In the genomic region with DNA sequence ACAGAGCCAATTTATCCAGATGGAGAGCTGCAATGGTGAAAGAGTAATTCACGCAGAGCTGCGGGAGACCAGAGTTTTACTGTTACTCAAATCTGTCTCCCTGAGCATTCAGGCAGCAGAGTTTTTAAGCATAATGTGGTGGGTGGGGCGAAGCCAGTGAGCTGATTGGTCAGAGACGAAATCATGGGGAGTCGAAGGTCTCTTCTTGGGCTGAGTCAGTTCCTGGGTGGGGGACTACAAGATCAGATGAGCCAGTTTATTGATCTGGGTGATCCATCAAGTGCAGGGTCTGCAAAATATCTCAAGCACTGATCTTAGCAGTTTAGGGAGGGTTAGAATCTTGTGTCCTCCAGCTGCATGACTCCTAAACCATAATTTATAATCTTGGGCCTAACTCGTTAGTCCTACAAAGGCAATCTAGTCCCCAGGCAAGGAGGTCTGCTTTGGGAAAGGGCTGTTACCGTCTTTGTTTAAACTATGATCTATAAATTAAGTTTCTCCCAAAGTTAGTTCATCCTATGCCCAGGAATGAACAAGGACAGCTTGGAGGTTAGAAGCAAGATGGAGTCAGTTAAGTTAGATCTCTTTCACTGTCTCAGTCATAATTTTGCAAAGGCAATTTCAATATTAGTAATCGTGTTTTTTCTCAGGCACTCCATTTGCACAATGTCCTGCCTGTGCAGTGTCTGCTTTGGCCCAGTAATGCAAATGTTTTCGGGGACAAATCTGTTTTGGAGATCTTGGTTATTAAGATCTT, we compare ENCODE assay signal across 13 cellular contexts. TPM values are rescaled to one million over a fixed set of nuclear protein-coding genes. Genes with fewer than 3 reads are reported as not detected.
DNase-seq lines count a peak whose midpoint lies in the region; ATAC-seq and TF ChIP-seq lines count a peak whose summit lies in the region.
"Had no signal": no experiment of that assay in that cellular context is flagged by ENCODE, and none has a peak within 500 bp of the region (broad histone marks: within the 10 kb centered on the region; RNA-seq: fewer than 3 reads in every experiment).

No MANE protein-coding gene starts in this region.

- no peak for ATAC-seq in CD4-positive, CD25-positive, alpha-beta regulatory T cell (ENCODE audit: low read depth in 2 of 2)

- no peaks in the 10 kb centered on the region for H4K20me1 ChIP-seq in PC-9 (ENCODE audit: insufficient read depth)

- H4K8ac ChIP-seq in mesendoderm (ENCODE audit: low read depth, low read length): no peak overlapping the region

- no peak overlapping the region for H2BK15ac ChIP-seq in mesendoderm (replicated peaks; ENCODE audit: low read depth)

- no peaks in the 10 kb centered on the region for H3K27me3 ChIP-seq in CD4-positive, CD25-positive, alpha-beta regulatory T cell (ENCODE audit: control insufficient read depth, insufficient read depth, low read length)
- no peaks in the 10 kb centered on the region for H3K27me3 ChIP-seq in H7 (ENCODE audit: control insufficient read depth, insufficient read depth, low read length)
- H3K27me3 ChIP-seq in mesendoderm (ENCODE audit: insufficient read depth, low read length, poor library complexity): no peaks in the 10 kb centered on the region
- no peaks in the 10 kb centered on the region for H3K27me3 ChIP-seq in PC-9 (ENCODE audit: insufficient read depth, low read depth)
- H3K27me3 ChIP-seq: BE2C had no signal

- TF ChIP-seq CTCF in astrocyte of the spinal cord (IDR thresholded peaks at IDR 0.05; ENCODE audit: low read depth, low read length) (no peak), PC-9 (conservative IDR thresholded peaks at IDR 0.05) (no peak)

- no peaks in the 10 kb centered on the region for H3K9me2 ChIP-seq in PC-9 (ENCODE audit: insufficient read depth)

- H3K4me3 Mint-ChIP-seq in CD4-positive, CD25-positive, alpha-beta regulatory T cell: no peak overlapping the region
- H3K4me3 Mint-ChIP-seq: activated naive CD8-positive, alpha-beta T cell treated with anti-CD3 and anti-CD28 coated beads, Interleukin-2, amount 10 ng/mL, durations not matched to agents 7 days and 5 days had no signal

- H3K4me1 ChIP-seq in CD4-positive, CD25-positive, alpha-beta regulatory T cell (ENCODE audit: control insufficient read depth, insufficient read depth, low read length, poor library complexity, severe bottlenecking): no peaks in the 10 kb centered on the region
- no peaks in the 10 kb centered on the region for H3K4me1 ChIP-seq in mesendoderm (ENCODE audit: control insufficient read depth, low read depth, low read length)
- no peaks in the 10 kb centered on the region for H3K4me1 ChIP-seq in PC-9 (replicated peaks; ENCODE audit: insufficient read depth)
- H3K4me1 ChIP-seq: BE2C, prostate gland had no signal

- H3K79me1 ChIP-seq in mesendoderm (ENCODE audit: low read length): no peaks in the 10 kb centered on the region

- H3K36me3 ChIP-seq in CD4-positive, CD25-positive, alpha-beta regulatory T cell (ENCODE audit: control insufficient read depth, insufficient read depth, low read length): no peaks in the 10 kb centered on the region
- H3K36me3 ChIP-seq in H7 (replicated peaks; ENCODE audit: control insufficient read depth, insufficient read depth, low read length) (no peaks in the 10 kb centered on the region), mesendoderm (ENCODE audit: control insufficient read depth, insufficient read depth, low read length) (no peaks in the 10 kb centered on the region), PC-9 (ENCODE audit: low read depth) (no peaks in the 10 kb centered on the region)
- H3K36me3 ChIP-seq: BE2C, prostate gland had no signal

- no peaks in the 10 kb centered on the region for H3K9me3 ChIP-seq in CD4-positive, CD25-positive, alpha-beta regulatory T cell (ENCODE audit: control insufficient read depth in 2 of 2, low read length in 2 of 2)
- no peaks in the 10 kb centered on the region for H3K9me3 ChIP-seq in PC-9 (ENCODE audit: insufficient read depth, low read depth)
- H3K9me3 ChIP-seq: BE2C, prostate gland had no signal

- no peaks in the 10 kb centered on the region for H3F3A ChIP-seq in PC-9 (ENCODE audit: insufficient read depth, low read depth)

- no peak overlapping the region for H3K4me3 ChIP-seq in CD4-positive, CD25-positive, alpha-beta regulatory T cell (ENCODE audit: low read depth, low read length)
- H3K4me3 ChIP-seq in H7 (ENCODE audit: insufficient read depth, low read depth, low read length) (no peak overlapping the region), astrocyte of the spinal cord (ENCODE audit: low read depth, low read length) (no peak overlapping the region), mesendoderm (ENCODE audit: low read length) (no peak overlapping the region), PC-9 (no peak overlapping the region)
- H3K4me3 ChIP-seq: prostate gland had no signal

- in situ Hi-C loops in astrocyte of the spinal cord (cut with HindIII; ENCODE audit: low sequenced_read_pairs): no loop called here

- H3K23ac ChIP-seq in mesendoderm (ENCODE audit: low read length): no peak overlapping the region

- WGBS in mesendoderm (ENCODE audit: extremely low coverage, insufficient coverage, low lambda C conversion rate): no CpG with 5 or more reads among the region's 9 CpGs

- H3K4ac ChIP-seq in mesendoderm (ENCODE audit: low read depth, low read length): no peak overlapping the region

- POLR2A ChIA-PET in PC-9 (lab: Charles Lee; ENCODE audit: unreplicated experiment): no interaction called here

- H3K4me1 Mint-ChIP-seq in CD4-positive, CD25-positive, alpha-beta regulatory T cell: peaks cover 5 to 25% (median 21%) of the 10 kb centered on the region in 4 donors

- peak in 1 of 3 donors; percentile 47 for DNase-seq in CD4-positive, CD25-positive, alpha-beta regulatory T cell
- DNase-seq in H7: peak; percentile 44
- peak; percentile 14 for DNase-seq in astrocyte of the spinal cord (ENCODE audit: low read depth, low spot score)
- DNase-seq in mesendoderm: peak; percentile 7
- no peak for DNase-seq in activated naive CD4-positive, alpha-beta T cell treated with Interleukin-2 at 50 U/mL for 16 hours
- DNase-seq in PC-9: no peak
- DNase-seq in amniotic stem cell (lab: John Stamatoyannopoulos, UW): no peak
- DNase-seq: activated naive CD8-positive, alpha-beta T cell treated with anti-CD3 and anti-CD28 coated beads, Interleukin-2, amount 10 ng/mL, durations not matched to agents 7 days and 5 days; BE2C; NCI-H1436; NCI-H2227 treated with DMSO at 0.1 percent for 48 hours; NK-92 treated with Interleukin-12 subunit alpha and Interleukin-12 subunit beta, amount 100 ng/mL, for 24 hours had no signal

- H2AFZ ChIP-seq in PC-9: no peak overlapping the region

- no peak overlapping the region for H2AK5ac ChIP-seq in mesendoderm (ENCODE audit: low read length)

- no peak overlapping the region for H4K5ac ChIP-seq in mesendoderm (ENCODE audit: low read length)

- H3K9me3 Mint-ChIP-seq in CD4-positive, CD25-positive, alpha-beta regulatory T cell: no peaks in the 10 kb centered on the region
- H3K9me3 Mint-ChIP-seq: activated naive CD8-positive, alpha-beta T cell treated with anti-CD3 and anti-CD28 coated beads, Interleukin-2, amount 10 ng/mL, durations not matched to agents 7 days and 5 days had no signal

- H3K27ac Mint-ChIP-seq in CD4-positive, CD25-positive, alpha-beta regulatory T cell: peak overlapping the region in 2 of 3 donors; percentile 9 to 36
- H3K27ac Mint-ChIP-seq: activated naive CD8-positive, alpha-beta T cell treated with anti-CD3 and anti-CD28 coated beads, Interleukin-2, amount 10 ng/mL, durations not matched to agents 7 days and 5 days had no signal

- no peak overlapping the region for H3K9ac ChIP-seq in mesendoderm (ENCODE audit: low read length)

- peaks cover 24% of the 10 kb centered on the region for H3K36me3 Mint-ChIP-seq in CD4-positive, CD25-positive, alpha-beta regulatory T cell

- H3K56ac ChIP-seq in mesendoderm (ENCODE audit: low read length): no peak overlapping the region

- H3K79me2 ChIP-seq in mesendoderm (ENCODE audit: control insufficient read depth, insufficient read depth, low read length) (no peaks in the 10 kb centered on the region), PC-9 (ENCODE audit: low read depth) (no peaks in the 10 kb centered on the region)

- CTCF ChIA-PET in PC-9 (lab: Charles Lee): no interaction called here

- no peaks in the 10 kb centered on the region for H3K27me3 Mint-ChIP-seq in CD4-positive, CD25-positive, alpha-beta regulatory T cell
- H3K27me3 Mint-ChIP-seq: activated naive CD8-positive, alpha-beta T cell treated with anti-CD3 and anti-CD28 coated beads, Interleukin-2, amount 10 ng/mL, durations not matched to agents 7 days and 5 days had no signal

- no peak overlapping the region for H2BK120ac ChIP-seq in mesendoderm (ENCODE audit: low read depth, low read length)

- intact Hi-C loops in PC-9 (cut with micrococcal nuclease; ENCODE audit: unreplicated experiment): no loop called here

- no TSS peak for BruUV-seq in PC-9 (replicated peaks; lab: Mats Ljungman, UMichigan)

- H2BK5ac ChIP-seq in mesendoderm (ENCODE audit: low read length): no peak overlapping the region

- H3K4me2 ChIP-seq in mesendoderm (ENCODE audit: low read length) (no peak overlapping the region), PC-9 (no peak overlapping the region)

- H3K27ac ChIP-seq in CD4-positive, CD25-positive, alpha-beta regulatory T cell (ENCODE audit: insufficient read depth, low read length, poor library complexity, severe bottlenecking): no peak overlapping the region
- H3K27ac ChIP-seq in mesendoderm (ENCODE audit: low read depth, low read length): no peak overlapping the region
- H3K27ac ChIP-seq in PC-9: no peak overlapping the region
- H3K27ac ChIP-seq: prostate gland had no signal

- no peak overlapping the region for H3K18ac ChIP-seq in mesendoderm (ENCODE audit: low read length)

RNA-seq across cellular contexts. Expression of a gene that starts 27.0 kb away (rescaled TPM):
- total RNA-seq in CD4-positive, CD25-positive, alpha-beta regulatory T cell: 59.4 TPM
- 10 to 100 TPM in 3 of 4 donors, 1 to 10 TPM in 1; 8.7 to 12.0 (median 11.5) TPM for polyA plus RNA-seq in CD4-positive, CD25-positive, alpha-beta regulatory T cell
- total RNA-seq in H7 (2014; rRNA removed; shearing (Covaris generic)): 30.7 and 53.8 TPM in 2 replicates
- polyA plus RNA-seq in mesendoderm (2013, experiment 1 of 2): 16.3 TPM
- 15.4 TPM for polyA plus RNA-seq in mesendoderm (2013, experiment 2 of 2)
- 59.2 and 71.8 TPM in 2 replicates for total RNA-seq in PC-9 (2021)

RNA-seq across cellular contexts. Expression of a gene that starts 28.7 kb away (rescaled TPM):
- total RNA-seq in CD4-positive, CD25-positive, alpha-beta regulatory T cell: 216 TPM
- polyA plus RNA-seq in CD4-positive, CD25-positive, alpha-beta regulatory T cell: 10 to 100 TPM; 65.8 to 68.7 (median 67.0) TPM
- 45.8 and 67.7 TPM in 2 replicates for total RNA-seq in H7 (2014; rRNA removed; shearing (Covaris generic))
- 71.2 TPM for polyA plus RNA-seq in mesendoderm (2013, experiment 1 of 2)
- polyA plus RNA-seq in mesendoderm (2013, experiment 2 of 2): 74.7 TPM
- 139 and 171 TPM in 2 replicates for total RNA-seq in PC-9 (2021)

Comparison
In these comparisons a context has a peak if more than half of its experiments do, and no peak if none do; other contexts are left out.
1. DNase-seq: peak in H7 (single experiment), astrocyte of the spinal cord (single experiment) and mesendoderm (single experiment); none in activated naive CD4-positive, alpha-beta T cell treated with Interleukin-2 at 50 U/mL for 16 hours (single experiment), PC-9 (0 of 2) and amniotic stem cell (single experiment).